ENCODE assay signal across 22 cellular contexts in the genomic region with DNA sequence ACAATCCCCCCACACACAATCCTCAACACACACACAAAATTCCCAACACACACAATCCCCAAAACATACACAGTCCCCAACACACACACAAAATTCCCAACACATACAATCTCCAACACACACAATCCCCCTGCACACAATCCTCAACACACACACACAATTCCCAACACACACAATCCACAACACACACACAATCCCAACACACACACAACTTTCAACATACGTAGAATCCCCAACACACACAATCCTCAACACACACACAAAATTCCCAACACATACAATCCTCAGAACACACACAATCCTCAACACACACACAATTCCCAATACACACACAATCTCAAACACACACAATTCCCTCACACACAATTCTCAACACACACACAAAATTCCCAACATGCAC. TPM values are rescaled to one million over a fixed set of nuclear protein-coding genes. Genes with fewer than 3 reads are reported as not detected.
A peak's percentile ranks its signal among the peaks of the same experiment; 100 is the strongest.
DNase-seq lines count a peak whose midpoint lies in the region; ATAC-seq and TF ChIP-seq lines count a peak whose summit lies in the region.
"Had no signal": no experiment of that assay in that cellular context is flagged by ENCODE, and none has a peak within 500 bp of the region (broad histone marks: within the 10 kb centered on the region; RNA-seq: fewer than 3 reads in every experiment).

No MANE protein-coding gene starts in this region.

- no peaks in the 10 kb centered on the region for H4K20me1 ChIP-seq in BLaER1

- no peak for TF ChIP-seq CTCF in CD4-positive, alpha-beta T cell (IDR thresholded peaks at IDR 0.05)
- no peak for TF ChIP-seq CTCF in activated B cell treated with CpG ODN at 0.5 μM for 24 hours (IDR thresholded peaks at IDR 0.05)

- H3K27me3 ChIP-seq in BLaER1 = peaks cover 12% of the 10 kb centered on the region
- H3K27me3 ChIP-seq in CD4-positive, alpha-beta T cell (ENCODE audit: control insufficient read depth, insufficient read depth, low read length) = no peaks in the 10 kb centered on the region

- no peaks in the 10 kb centered on the region for H3K36me3 ChIP-seq in BLaER1
- H3K36me3 ChIP-seq: colonic mucosa, prostate gland, SJSA1, tibial artery had no signal

- H3K27ac Mint-ChIP-seq in CD4-positive, alpha-beta T cell = no peak overlapping the region
- no peak overlapping the region for H3K27ac Mint-ChIP-seq in activated B cell treated with CpG ODN at 0.5 μM for 24 hours
- peak overlapping the region; percentile 88 for H3K27ac Mint-ChIP-seq in central memory CD8-positive, alpha-beta T cell (ENCODE audit: low read depth)

- peak overlapping the region; percentile 8 for H3K4me3 Mint-ChIP-seq in CD4-positive, alpha-beta T cell
- peak overlapping the region; percentile 3 for H3K4me3 Mint-ChIP-seq in activated B cell treated with CpG ODN at 0.5 μM for 24 hours
- peak overlapping the region; percentile 87 for H3K4me3 Mint-ChIP-seq in central memory CD8-positive, alpha-beta T cell

- H3K27ac ChIP-seq in BLaER1 = peak overlapping the region; percentile 97
- H3K27ac ChIP-seq in CD4-positive, alpha-beta T cell (ENCODE audit: low read depth, low read length) = no peak overlapping the region
- H3K27ac ChIP-seq: colonic mucosa, SJSA1 had no signal

- H3K4me2 ChIP-seq in BLaER1 = peak overlapping the region; percentile 100

- peaks cover 60% of the 10 kb centered on the region for H3K4me1 Mint-ChIP-seq in CD4-positive, alpha-beta T cell (ENCODE audit: low read depth)
- H3K4me1 Mint-ChIP-seq in activated B cell treated with CpG ODN at 0.5 μM for 24 hours = peaks cover 45% of the 10 kb centered on the region
- peaks cover 70% of the 10 kb centered on the region for H3K4me1 Mint-ChIP-seq in central memory CD8-positive, alpha-beta T cell

- no peak overlapping the region for H3K4me3 ChIP-seq in BLaER1
- H3K4me3 ChIP-seq: colonic mucosa, prostate gland, SJSA1, tibial artery had no signal

- no peaks in the 10 kb centered on the region for H3K36me3 Mint-ChIP-seq in CD4-positive, alpha-beta T cell (ENCODE audit: low read depth)
- H3K36me3 Mint-ChIP-seq in activated B cell treated with CpG ODN at 0.5 μM for 24 hours (ENCODE audit: low read depth) = no peaks in the 10 kb centered on the region
- peaks cover 28% of the 10 kb centered on the region for H3K36me3 Mint-ChIP-seq in central memory CD8-positive, alpha-beta T cell (ENCODE audit: insufficient read depth)

- DNase-seq in CD4-positive, alpha-beta T cell = no peak
- DNase-seq in activated B cell treated with CpG ODN at 0.5 μM for 24 hours (no peak), NCI-H1105 (lab: John Stamatoyannopoulos, UW) (no peak), DMS153 (lab: John Stamatoyannopoulos, UW) (no peak), HPDE6-E6E7 (ENCODE audit: extremely low spot score) (no peak)
- DNase-seq in central memory CD8-positive, alpha-beta T cell (ENCODE audit: low spot score in 2 of 2) = no peak
- DNase-seq: activated effector memory CD4-positive, alpha-beta T cell treated with Interleukin-2 at 50 U/mL for 16 hours; AML-193; colonic mucosa; hippocampal formation; kidney; mammary epithelial cell; NCI-H1436; NCI-H2171; NCI-H69; PC-3; stimulated activated CD8-positive, alpha-beta memory T cell treated with anti-CD3 and anti-CD28 coated beads, Interleukin-4, amount 100 ng/mL, for 48 hours; tibial artery had no signal

- H3K27me3 Mint-ChIP-seq in CD4-positive, alpha-beta T cell = peaks cover 41% of the 10 kb centered on the region
- H3K27me3 Mint-ChIP-seq in activated B cell treated with CpG ODN at 0.5 μM for 24 hours = peaks cover 36% of the 10 kb centered on the region
- no peaks in the 10 kb centered on the region for H3K27me3 Mint-ChIP-seq in central memory CD8-positive, alpha-beta T cell

- CTCF ChIA-PET in CD4-positive, alpha-beta T cell (lab: Charles Lee) = no interaction called here
- CTCF ChIA-PET in activated B cell treated with CpG ODN at 0.5 μM for 24 hours (lab: Charles Lee) = no interaction called here

- no peak for ATAC-seq in CD4-positive, alpha-beta T cell (ENCODE audit: poor library complexity)
- ATAC-seq in activated B cell treated with CpG ODN at 0.5 μM for 24 hours (ENCODE audit: low read depth) (no peak), HG03139 (IDR thresholded peaks at IDR 0.05; ENCODE audit: unreplicated experiment) (no peak)
- ATAC-seq in central memory CD8-positive, alpha-beta T cell (replicated peaks; ENCODE audit: extremely low read depth, poor library complexity, severe bottlenecking) = no peak
- ATAC-seq: PC-3 had no signal

- no peaks in the 10 kb centered on the region for H3K9me3 Mint-ChIP-seq in CD4-positive, alpha-beta T cell
- no peaks in the 10 kb centered on the region for H3K9me3 Mint-ChIP-seq in activated B cell treated with CpG ODN at 0.5 μM for 24 hours
- H3K9me3 Mint-ChIP-seq in central memory CD8-positive, alpha-beta T cell = peaks cover 6% of the 10 kb centered on the region

- intact Hi-C loops in CD4-positive, alpha-beta T cell (cut with DNase I, micrococcal nuclease) = loop anchor here in 1 of 2 experiments (10.0 kb wide), 1 partner anchor 46 kb away; no protein-coding TSS in a partner anchor
- intact Hi-C loops in activated B cell treated with CpG ODN at 0.5 μM for 24 hours (cut with micrococcal nuclease) = no loop called here

- peaks cover 95% of the 10 kb centered on the region for H3K4me1 ChIP-seq in BLaER1
- H3K4me1 ChIP-seq: prostate gland had no signal

- POLR2A ChIA-PET in CD4-positive, alpha-beta T cell (lab: Charles Lee) = no interaction called here
- POLR2A ChIA-PET in activated B cell treated with CpG ODN at 0.5 μM for 24 hours (lab: Charles Lee) = no interaction called here

- H3K9me3 ChIP-seq in BLaER1 = no peaks in the 10 kb centered on the region
- H3K9me3 ChIP-seq in CD4-positive, alpha-beta T cell (ENCODE audit: control insufficient read depth, low read length) = no peaks in the 10 kb centered on the region
- H3K9me3 ChIP-seq: colonic mucosa, prostate gland, SJSA1, tibial artery had no signal

- H3K9ac ChIP-seq in BLaER1 = peak overlapping the region; percentile 80; the same call in 1 of the 2 replicates

RNA-seq across cellular contexts. Expression of gene PDCD1, which starts 2.6 kb away (rescaled TPM):
- total RNA-seq in CD4-positive, alpha-beta T cell = 10 to 100 TPM in 1 of 2 experiments, 1 to 10 TPM in 1; 9.5 to 11.4 TPM
- 2.6 and 3.5 TPM in 2 replicates for total RNA-seq in activated B cell treated with CpG ODN at 0.5 μM for 24 hours
- total RNA-seq: mammary epithelial cell, PC-3, SJSA1 had no signal

RNA-seq across cellular contexts. Expression of gene RTP5, which starts 8.3 kb away (rescaled TPM):
- total RNA-seq in CD4-positive, alpha-beta T cell = under 1 TPM; 0.30 to 0.36 TPM
- 0.12 TPM in 1 of 2 replicates, not detected in the other for total RNA-seq in activated B cell treated with CpG ODN at 0.5 μM for 24 hours
- total RNA-seq: colonic mucosa, mammary epithelial cell, PC-3, SJSA1 had no signal

RNA-seq across cellular contexts. Expression of gene NEU4, which starts 52.3 kb away (rescaled TPM):
- total RNA-seq in CD4-positive, alpha-beta T cell = 1 to 10 TPM; 4.3 to 6.8 TPM
- 0.10 and 0.31 TPM in 2 replicates for total RNA-seq in activated B cell treated with CpG ODN at 0.5 μM for 24 hours
- total RNA-seq: mammary epithelial cell, PC-3, SJSA1 had no signal

Comparison
In these comparisons a context has a peak if more than half of its experiments do, and no peak if none do; other contexts are left out.
1. H3K4me3 Mint-ChIP-seq: peak in every context shown above with its lines; median percentile 87 in central memory CD8-positive, alpha-beta T cell; 8 in CD4-positive, alpha-beta T cell; 3 in activated B cell treated with CpG ODN at 0.5 μM for 24 hours.